Comparison of ENCODE assay signal across 8 cellular contexts in genomic region chr9:128321879-128322341, GRCh38. TPM values are rescaled to one million over a fixed set of nuclear protein-coding genes. Genes with fewer than 3 reads are reported as not detected.
DNase-seq lines count a peak whose midpoint lies in the region; ATAC-seq and TF ChIP-seq lines count a peak whose summit lies in the region.

No MANE protein-coding gene starts in this region.

- TF ChIP-seq CTCF in endodermal cell (conservative IDR thresholded peaks at IDR 0.05) (no peak), osteocyte (IDR thresholded peaks at IDR 0.05) (no peak)

- no peaks in the 10 kb centered on the region for H3K9me3 Mint-ChIP-seq in endodermal cell
- no peaks in the 10 kb centered on the region for H3K9me3 Mint-ChIP-seq in osteocyte (ENCODE audit: unreplicated experiment)

- H3K27me3 Mint-ChIP-seq in endodermal cell (ENCODE audit: insufficient read depth) (no peaks in the 10 kb centered on the region), osteocyte (ENCODE audit: unreplicated experiment) (no peaks in the 10 kb centered on the region)

- H3K27ac ChIP-seq in ACC112 (ENCODE audit: low read depth, low read length): peak overlapping the region; percentile 80; the same call in 1 of the 2 replicates
- H3K27ac ChIP-seq in endodermal cell (ENCODE audit: low read depth, low read length): no peak overlapping the region

- peak overlapping the region; percentile 95 for H3K4me3 ChIP-seq in ACC112 (ENCODE audit: low read depth, low read length)
- peak overlapping the region; percentile 84 for H3K4me3 ChIP-seq in MG63
- H3K4me3 ChIP-seq in endodermal cell (ENCODE audit: low read length): peak overlapping the region; percentile 95

- peaks cover 26% of the 10 kb centered on the region for H3K36me3 Mint-ChIP-seq in endodermal cell (ENCODE audit: low read depth)
- peaks cover 9% of the 10 kb centered on the region for H3K36me3 Mint-ChIP-seq in osteocyte (ENCODE audit: unreplicated experiment)

- H3K79me2 ChIP-seq in ACC112 (ENCODE audit: control insufficient read depth, insufficient read depth, low read length, unreplicated experiment): peaks cover 38% of the 10 kb centered on the region

- H2AFZ ChIP-seq in ACC112 (ENCODE audit: low read length, unreplicated experiment): peak overlapping the region; percentile 63

- H3K4me1 Mint-ChIP-seq in endodermal cell: peaks cover 5% of the 10 kb centered on the region
- peaks cover 18% of the 10 kb centered on the region for H3K4me1 Mint-ChIP-seq in osteocyte (ENCODE audit: unreplicated experiment)

- H3K27me3 ChIP-seq in ACC112 (ENCODE audit: insufficient read depth, low read length) (no peaks in the 10 kb centered on the region), MG63 (no peaks in the 10 kb centered on the region), endodermal cell (ENCODE audit: control insufficient read depth, insufficient read depth, low read length, poor library complexity, severe bottlenecking) (no peaks in the 10 kb centered on the region)

- no peak for DNase-seq in MG63
- no peak for DNase-seq in endodermal cell
- DNase-seq in osteocyte (ENCODE audit: extremely low spot score, unreplicated experiment): no peak
- DNase-seq in NCI-H1092 (lab: John Stamatoyannopoulos, UW): no peak
- no peak for DNase-seq in KBM-7
- DNase-seq in ureter (ENCODE audit: low spot score): no peak

- 1 to 3% methylated on average over 12 to 16 of the region's 16 CpGs for WGBS in endodermal cell (ENCODE audit: insufficient coverage in 1 of 2, insufficient read length in 1 of 2), 2 experiments

- peak overlapping the region; percentile 93 for H3K4me3 Mint-ChIP-seq in endodermal cell
- peak overlapping the region; percentile 91 for H3K4me3 Mint-ChIP-seq in osteocyte (ENCODE audit: unreplicated experiment)

- in situ Hi-C loops in KBM-7 (cut with MboI; ENCODE audit: low pct_unique_long_range_greater_than_20kb, low sequenced_read_pairs): no loop called here

- peaks cover 9% of the 10 kb centered on the region; the same call in 1 of the 2 replicates for H3K36me3 ChIP-seq in ACC112 (ENCODE audit: insufficient read depth, low read length)
- peaks cover 45% of the 10 kb centered on the region for H3K36me3 ChIP-seq in MG63
- H3K36me3 ChIP-seq in endodermal cell (ENCODE audit: control insufficient read depth, insufficient read depth, low read length): peaks cover 21% of the 10 kb centered on the region

- peaks cover 9% of the 10 kb centered on the region for H3K4me1 ChIP-seq in ACC112 (ENCODE audit: control insufficient read depth, insufficient read depth, low read length, unreplicated experiment)
- H3K4me1 ChIP-seq in endodermal cell (ENCODE audit: control insufficient read depth, insufficient read depth, low read length): no peaks in the 10 kb centered on the region

- peak; percentile 11 for ATAC-seq in GM19455 (IDR thresholded peaks at IDR 0.05; ENCODE audit: unreplicated experiment)

- peak overlapping the region; percentile 72 for H3K9ac ChIP-seq in endodermal cell (ENCODE audit: extremely low read depth, low read length, poor library complexity, severe bottlenecking)

- H3K27ac Mint-ChIP-seq in endodermal cell: peak overlapping the region; percentile 98
- H3K27ac Mint-ChIP-seq in osteocyte (ENCODE audit: unreplicated experiment): peak overlapping the region; percentile 99

- no peaks in the 10 kb centered on the region for H3K9me3 ChIP-seq in MG63
- no peaks in the 10 kb centered on the region for H3K9me3 ChIP-seq in endodermal cell (ENCODE audit: control insufficient read depth, low read length)

RNA-seq across cellular contexts. Expression of gene TRUB2, which starts 0.3 kb away (rescaled TPM):
- 12.3 and 26.9 TPM in 2 replicates for total RNA-seq in MG63 (2014; rRNA removed; shearing (Covaris generic); ENCODE audit: low replicate concordance)
- total RNA-seq in endodermal cell (10 to 100 TPM; 30.6 to 31.8 TPM), osteocyte (27.0 and 27.3 TPM in 2 replicates), ureter (32.7 TPM)
- 18.5 TPM for polyA plus RNA-seq in endodermal cell (2013, experiment 1 of 2)
- polyA plus RNA-seq in endodermal cell (2013, experiment 2 of 2): 18.1 TPM

RNA-seq across cellular contexts. Expression of gene COQ4, which starts 0.7 kb away (rescaled TPM):
- 18.7 and 36.6 TPM in 2 replicates for total RNA-seq in MG63 (2014; rRNA removed; shearing (Covaris generic); ENCODE audit: low replicate concordance)
- total RNA-seq in endodermal cell: 10 to 100 TPM; 48.1 to 50.7 TPM
- 41.9 TPM for polyA plus RNA-seq in endodermal cell (2013, experiment 1 of 2)
- 34.3 TPM for polyA plus RNA-seq in endodermal cell (2013, experiment 2 of 2)
- total RNA-seq in osteocyte: 38.4 and 39.2 TPM in 2 replicates
- 91.8 TPM for total RNA-seq in ureter

RNA-seq across cellular contexts. Expression of gene SLC27A4, which starts 18.4 kb away (rescaled TPM):
- total RNA-seq in MG63 (2014; rRNA removed; shearing (Covaris generic); ENCODE audit: low replicate concordance): 10.9 and 31.1 TPM in 2 replicates
- total RNA-seq in endodermal cell: 10 to 100 TPM; 22.4 to 25.0 TPM
- polyA plus RNA-seq in endodermal cell (2013, experiment 1 of 2): 23.8 TPM
- 23.5 TPM for polyA plus RNA-seq in endodermal cell (2013, experiment 2 of 2)
- total RNA-seq in osteocyte: 39.4 and 41.7 TPM in 2 replicates
- total RNA-seq in ureter: 37.1 TPM

RNA-seq across cellular contexts. Expression of gene SWI5, which starts 45.8 kb away (rescaled TPM):
- 24.1 and 42.3 TPM in 2 replicates for total RNA-seq in MG63 (2014; rRNA removed; shearing (Covaris generic); ENCODE audit: low replicate concordance)
- total RNA-seq in endodermal cell (10 to 100 TPM; 33.4 to 46.9 TPM), osteocyte (24.7 and 26.4 TPM in 2 replicates), ureter (21.9 TPM)
- polyA plus RNA-seq in endodermal cell (2013, experiment 1 of 2): 27.5 TPM
- polyA plus RNA-seq in endodermal cell (2013, experiment 2 of 2): 28.4 TPM

RNA-seq across cellular contexts. Expression of gene GOLGA2, which starts 46.1 kb away (rescaled TPM):
- 51.0 and 70.3 TPM in 2 replicates for total RNA-seq in MG63 (2014; rRNA removed; shearing (Covaris generic); ENCODE audit: low replicate concordance)
- total RNA-seq in endodermal cell: 100 to 1,000 TPM in 1 of 2 donors, 10 to 100 TPM in 1; 91.9 to 101 TPM
- polyA plus RNA-seq in endodermal cell (2013, experiment 1 of 2): 50.7 TPM
- polyA plus RNA-seq in endodermal cell (2013, experiment 2 of 2): 43.8 TPM
- total RNA-seq in osteocyte: 176 and 184 TPM in 2 replicates
- total RNA-seq in ureter: 125 TPM
